1 cellular context compared by ENCODE assay signal in the genomic region with DNA sequence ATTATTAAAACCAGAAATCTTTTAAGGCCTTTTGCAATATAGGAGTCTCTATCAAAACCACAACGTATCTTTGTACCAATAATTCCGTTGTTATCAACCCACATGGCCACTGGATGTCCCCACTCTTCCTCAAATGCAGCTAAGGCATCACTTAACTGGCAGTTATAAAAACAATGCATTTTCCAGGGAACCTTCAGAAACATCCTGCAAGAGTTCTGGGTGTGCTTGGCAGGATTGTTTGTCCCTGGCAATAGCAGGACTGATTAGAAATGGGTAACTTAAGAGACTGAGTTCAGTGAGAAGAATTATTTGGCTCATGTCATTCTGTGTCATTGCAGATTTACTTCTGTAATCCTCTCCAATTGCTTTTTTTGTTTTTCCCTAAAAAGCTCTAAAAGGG.
TF ChIP-seq lines count a peak whose summit lies in the region.

No MANE protein-coding gene starts in this region.

TF ChIP-seq in IMR-90, 13 proteins besides CTCF, POLR2A, EP300 and RAD21:
- TF ChIP-seq RFX5 (IDR thresholded peaks at IDR 0.05; ENCODE audit: low read depth, low read length) (no peak), MAZ (IDR thresholded peaks at IDR 0.05; ENCODE audit: borderline replicate concordance, low read depth, low read length) (no peak), RCOR1 (IDR thresholded peaks at IDR 0.05; ENCODE audit: insufficient replicate concordance, low read length) (no peak), CEBPB (IDR thresholded peaks at IDR 0.05; ENCODE audit: low read depth, low read length) (no peak), SMC3 (IDR thresholded peaks at IDR 0.05; ENCODE audit: low read depth, low read length) (peak; percentile 57)
